ENCODE assay signal across 8 cellular contexts in genomic region chr6:31815025-31815838, GRCh38. TPM values are rescaled to one million over a fixed set of nuclear protein-coding genes. Genes with fewer than 3 reads are reported as not detected.
DNase-seq lines count a peak whose midpoint lies in the region; ATAC-seq and TF ChIP-seq lines count a peak whose summit lies in the region.

Gene HSPA1A (plus strand): TSS chr6:31815543. CDS start chr6:31815757, 214 bp downstream.
Gene HSPA1L (minus strand): TSS chr6:31815283. CDS start chr6:31811972, 3,311 bp downstream.

- H3K4me3 ChIP-seq in GM06990 (replicated peaks; ENCODE audit: low read depth, low read length) (peak within 1 kb of the TSS; percentile 57), HUES64 (ENCODE audit: low read length) (peak within 1 kb of the TSS; percentile 69)

- peak within 1 kb of the TSS; percentile 71; the same call in 1 of the 2 replicates for H3K9ac ChIP-seq in HUES64 (ENCODE audit: low read depth, low read length)

- H3K4me1 ChIP-seq in HUES64 (ENCODE audit: insufficient read depth, low read length) = peaks cover 3% of the 10 kb centered on the region; the same call in 1 of the 2 replicates
- H3K4me1 ChIP-seq in foreskin keratinocyte = peaks cover 18% of the 10 kb centered on the region

- peak within 1 kb of the TSS; percentile 99 for H3K27ac ChIP-seq in HUES64 (ENCODE audit: low read depth, low read length)
- H3K27ac ChIP-seq in RWPE1 = peak within 1 kb of the TSS; percentile 100
- peak within 1 kb of the TSS; percentile 56 for H3K27ac ChIP-seq in foreskin keratinocyte
- peak within 1 kb of the TSS; percentile 100 for H3K27ac ChIP-seq in substantia nigra (ENCODE audit: low read depth, low read length, poor library complexity, severe bottlenecking)

- ATAC-seq in activated naive CD4-positive, alpha-beta T cell treated with anti-CD3 and anti-CD28 coated beads, Interleukin-2, amount 50 U/mL, for 72 hours = peak; percentile 23 to 43
- peak; percentile 50 for ATAC-seq in foreskin keratinocyte
- ATAC-seq in naive thymus-derived CD8-positive, alpha-beta T cell = peak; percentile 17 to 39
- ATAC-seq in HG03196 (IDR thresholded peaks at IDR 0.05; ENCODE audit: unreplicated experiment) = no peak

- TF ChIP-seq CTCF in GM06990 (IDR thresholded peaks at IDR 0.05; ENCODE audit: insufficient read depth, low read length, poor library complexity, severe bottlenecking) = no peak
- TF ChIP-seq CTCF in RWPE1 (conservative IDR thresholded peaks at IDR 0.05; ENCODE audit: low read depth) = no peak
- TF ChIP-seq CTCF in foreskin keratinocyte (conservative IDR thresholded peaks at IDR 0.05) = no peak

- H3K4me3 Mint-ChIP-seq in naive thymus-derived CD8-positive, alpha-beta T cell = peak within 1 kb of the TSS; percentile 90 to 95 (median 92)

- H3K4me1 Mint-ChIP-seq in naive thymus-derived CD8-positive, alpha-beta T cell = peaks cover 7 to 42% (median 28%) of the 10 kb centered on the region in 4 donors

- no peaks in the 10 kb centered on the region for H3K9me3 ChIP-seq in HUES64 (ENCODE audit: insufficient read depth, low read depth, low read length)

- DNase-seq in GM06990 (ENCODE audit: extremely low read depth, insufficient read length) (peak; percentile 79), RWPE1 (ENCODE audit: low spot score) (peak; percentile 99), foreskin keratinocyte (peak; percentile 82 to 92), substantia nigra (lab: John Stamatoyannopoulos, UW) (peak; percentile 81 to 100 (median 96))
- DNase-seq in activated naive CD4-positive, alpha-beta T cell treated with anti-CD3 and anti-CD28 coated beads, Interleukin-2, amount 50 U/mL, for 72 hours (ENCODE audit: low spot score in 2 of 2) = peak; percentile 70 to 80
- DNase-seq in naive thymus-derived CD8-positive, alpha-beta T cell = peak in 6 of 10 donors; percentile 23 to 68 (median 44)

- no peaks in the 10 kb centered on the region for H3K9me3 Mint-ChIP-seq in activated naive CD4-positive, alpha-beta T cell treated with anti-CD3 and anti-CD28 coated beads, Interleukin-2, amount 50 U/mL, for 72 hours
- no peaks in the 10 kb centered on the region for H3K9me3 Mint-ChIP-seq in naive thymus-derived CD8-positive, alpha-beta T cell

- CTCF ChIA-PET in RWPE1 (lab: Yijun Ruan, JAX) = interaction anchor here (1.0 kb wide), 1 partner anchor 15 kb away, joined by 3 read pairs; no protein-coding TSS in a partner anchor

- POLR2A ChIA-PET in RWPE1 (lab: Yijun Ruan, JAX; ENCODE audit: low non-redundant PET) = interaction anchor here (1.2 to 1.3 kb wide), 3 partner anchors 12 to 22 kb away, joined by 3 to 32 read pairs (median 5); partner anchors contain the start of gene HSPA1B
- POLR2A ChIA-PET in naive thymus-derived CD8-positive, alpha-beta T cell (lab: Charles Lee) = interaction anchor here (0.7 to 2.1 kb wide), 10 partner anchors 9 to 163 kb away, joined by 3 to 15 read pairs (median 5); partner anchors contain the start of genes BAG6, HSPA1B and LSM2

- H3K27ac Mint-ChIP-seq in activated naive CD4-positive, alpha-beta T cell treated with anti-CD3 and anti-CD28 coated beads, Interleukin-2, amount 50 U/mL, for 72 hours = peak within 1 kb of the TSS; percentile 88 to 98
- peak within 1 kb of the TSS; percentile 79 to 95 (median 90) for H3K27ac Mint-ChIP-seq in naive thymus-derived CD8-positive, alpha-beta T cell

- H3K36me3 Mint-ChIP-seq in activated naive CD4-positive, alpha-beta T cell treated with anti-CD3 and anti-CD28 coated beads, Interleukin-2, amount 50 U/mL, for 72 hours = peaks cover 7 to 27% of the 10 kb centered on the region in 2 donors
- H3K36me3 Mint-ChIP-seq in naive thymus-derived CD8-positive, alpha-beta T cell = peaks cover 0 to 10% (median 8%) of the 10 kb centered on the region in 3 donors

- H3K27me3 ChIP-seq in GM06990 (replicated peaks; ENCODE audit: control insufficient read depth, insufficient read depth, low read length) (no peaks in the 10 kb centered on the region), HUES64 (ENCODE audit: insufficient read depth, low read length) (no peaks in the 10 kb centered on the region), foreskin keratinocyte (no peaks in the 10 kb centered on the region)

- WGBS in HUES64 = under 1% methylated on average over 51 of the region's 56 CpGs

- H3K36me3 ChIP-seq in GM06990 (ENCODE audit: control insufficient read depth, insufficient read depth, low read length) = no peaks in the 10 kb centered on the region
- no peaks in the 10 kb centered on the region for H3K36me3 ChIP-seq in HUES64 (ENCODE audit: insufficient read depth, low read length)

- H3K27me3 Mint-ChIP-seq in naive thymus-derived CD8-positive, alpha-beta T cell = no peaks in the 10 kb centered on the region

RNA-seq across cellular contexts. Expression of gene HSPA1A, which starts in this region (rescaled TPM):
- polyA plus RNA-seq in HUES64 (2013, experiment 1 of 2) = 27.0 TPM
- 29.7 TPM for polyA plus RNA-seq in HUES64 (2013, experiment 2 of 2)
- total RNA-seq in activated naive CD4-positive, alpha-beta T cell treated with anti-CD3 and anti-CD28 coated beads, Interleukin-2, amount 50 U/mL, for 72 hours = 10 to 100 TPM; 55.1 to 79.8 TPM
- total RNA-seq in foreskin keratinocyte = 128 and 194 TPM in 2 replicates
- polyA plus RNA-seq in foreskin keratinocyte = 108 and 166 TPM in 2 replicates
- total RNA-seq in naive thymus-derived CD8-positive, alpha-beta T cell = 10 to 100 TPM; 54.8 to 56.9 TPM
- polyA plus RNA-seq in naive thymus-derived CD8-positive, alpha-beta T cell = 10 to 100 TPM in 2 of 3 donors, 1 to 10 TPM in 1; 6.9 to 17.3 (median 11.4) TPM

RNA-seq across cellular contexts. Expression of gene HSPA1L, which starts in this region (rescaled TPM):
- polyA plus RNA-seq in HUES64 (2013, experiment 1 of 2) = 1.1 TPM
- polyA plus RNA-seq in HUES64 (2013, experiment 2 of 2) = 0.95 TPM
- total RNA-seq in activated naive CD4-positive, alpha-beta T cell treated with anti-CD3 and anti-CD28 coated beads, Interleukin-2, amount 50 U/mL, for 72 hours = 1 to 10 TPM; 2.3 to 2.8 TPM
- 0.46 and 0.58 TPM in 2 replicates for total RNA-seq in foreskin keratinocyte
- 0.30 and 0.57 TPM in 2 replicates for polyA plus RNA-seq in foreskin keratinocyte
- 1 to 10 TPM; 3.5 to 4.0 TPM for total RNA-seq in naive thymus-derived CD8-positive, alpha-beta T cell
- polyA plus RNA-seq in naive thymus-derived CD8-positive, alpha-beta T cell = 1 to 10 TPM in 2 of 3 donors, under 1 TPM in 1; 0.56 to 1.6 (median 1.6) TPM

Comparison
In these comparisons a context has a peak if more than half of its experiments do, and no peak if none do; other contexts are left out.
1. DNase-seq: peak in every context shown above with its lines; median percentile 99 in RWPE1; 96 in substantia nigra; 87 in foreskin keratinocyte; 79 in GM06990; 75 in activated naive CD4-positive, alpha-beta T cell treated with anti-CD3 and anti-CD28 coated beads, Interleukin-2, amount 50 U/mL, for 72 hours; 44 in naive thymus-derived CD8-positive, alpha-beta T cell.